31 cellular contexts compared by ENCODE assay signal in genomic region chr2:85730686-85731085, GRCh38. TPM values are rescaled to one million over a fixed set of nuclear protein-coding genes. Genes with fewer than 3 reads are reported as not detected.
"Had no signal": no experiment of that assay in that cellular context is flagged by ENCODE, and none has a peak within 500 bp of the region (broad histone marks: within the 10 kb centered on the region; RNA-seq: fewer than 3 reads in every experiment).

No MANE protein-coding gene starts in this region.

- ATAC-seq: activated T-cell treated with anti-CD3 and anti-CD28 coated beads, Interleukin-2, amount 50 U/mL, for 4 hours; activated T-helper 17 cell treated with anti-CD3 and anti-CD28 coated beads, Interleukin-2, amount 50 U/mL, for 72 hours had no signal

- H3K27ac ChIP-seq: brain microvascular endothelial cell, epithelial cell of prostate, esophagus squamous epithelium had no signal

- DNase-seq: activated CD4-positive, alpha-beta memory T cell treated with anti-CD3 and anti-CD28 coated beads, Interleukin-2, amount 10 ng/mL, durations not matched to agents 7 days and 5 days; activated CD4-positive, alpha-beta T cell treated with anti-CD3 and anti-CD28 coated beads for 1 hour; activated CD4-positive, alpha-beta T cell treated with anti-CD3 and anti-CD28 coated beads for 4 hours; activated CD4-positive, alpha-beta T cell treated with anti-CD3 and anti-CD28 coated beads, Interleukin-2, amount 10 ng/mL, durations not matched to agents 7 days and 5 days; activated CD4-positive, alpha-beta T cell treated with anti-CD3 and anti-CD28 coated beads, Interleukin-2, amount 50 U/mL, for 4 hours; activated CD4-positive, CD25-positive, alpha-beta regulatory T cell; activated CD8-positive, alpha-beta memory T cell treated with anti-CD3 and anti-CD28 coated beads, Interleukin-2, amount 50 U/mL, for 48 hours; activated effector memory CD4-positive, alpha-beta T cell treated with Interleukin-2 at 50 U/mL for 16 hours; activated gamma-delta T cell treated with Interleukin-2 at 50 U/mL for 16 hours; activated naive CD4-positive, alpha-beta T cell treated with anti-CD3 and anti-CD28 coated beads, Interleukin-2, amount 50 U/mL, for 16 hours; activated naive CD4-positive, alpha-beta T cell treated with Interleukin-2 at 50 U/mL for 16 hours; activated T-cell treated with anti-CD3 and anti-CD28 coated beads for 4 hours; activated T-cell treated with anti-CD3 and anti-CD28 coated beads, Interleukin-2, amount 50 U/mL, for 4 hours; amniotic stem cell; anterior cingulate cortex; brain microvascular endothelial cell; cortex of kidney; effector CD8-positive, alpha-beta T cell; esophagus squamous epithelium; foreskin melanocyte; head of caudate nucleus; T-helper 2 cell had no signal

- H3K27me3 ChIP-seq: brain microvascular endothelial cell had no signal

- H3K9me3 ChIP-seq: esophagus squamous epithelium had no signal

- H3K4me3 ChIP-seq: esophagus squamous epithelium had no signal

- H3K36me3 ChIP-seq: brain microvascular endothelial cell, esophagus squamous epithelium had no signal

RNA-seq across cellular contexts. Expression of gene ATOH8, which starts 23.1 kb away (rescaled TPM):
- total RNA-seq: activated T-cell treated with anti-CD3 and anti-CD28 coated beads, Interleukin-2, amount 50 U/mL, for 4 hours; activated T-helper 17 cell treated with anti-CD3 and anti-CD28 coated beads, Interleukin-2, amount 50 U/mL, for 72 hours had no signal

RNA-seq across cellular contexts. Expression of gene GNLY, which starts 36.5 kb away (rescaled TPM):
- total RNA-seq: astrocyte, bronchial epithelial cell, chondrocyte, dermis microvascular lymphatic vessel endothelial cell, endothelial cell of umbilical vein, fibroblast of villous mesenchyme had no signal
- polyA plus RNA-seq: endothelial cell of umbilical vein, fibroblast of lung had no signal
